Comparison of ENCODE assay signal across 8 cellular contexts in genomic region chr3:183435701-183436100, GRCh38. TPM values are rescaled to one million over a fixed set of nuclear protein-coding genes. Genes with fewer than 3 reads are reported as not detected.
DNase-seq lines count a peak whose midpoint lies in the region; ATAC-seq lines count a peak whose summit lies in the region.
"Had no signal": no experiment of that assay in that cellular context is flagged by ENCODE, and none has a peak within 500 bp of the region (broad histone marks: within the 10 kb centered on the region; RNA-seq: fewer than 3 reads in every experiment).

No MANE protein-coding gene starts in this region.

- ATAC-seq in GM18520 (IDR thresholded peaks at IDR 0.05; ENCODE audit: unreplicated experiment) (peak; percentile 86), GM21526 (IDR thresholded peaks at IDR 0.05; ENCODE audit: low FRiP score, unreplicated experiment) (peak; percentile 80), HG03520 (IDR thresholded peaks at IDR 0.05; ENCODE audit: unreplicated experiment) (peak; percentile 78)

- DNase-seq in medulla oblongata (ENCODE audit: extremely low spot score) (peak; percentile 23), C1 segment of cervical spinal cord (lab: John Stamatoyannopoulos, UW) (no peak), NCI-H128 (lab: John Stamatoyannopoulos, UW; ENCODE audit: unreplicated experiment) (no peak), mesenteric fat pad (ENCODE audit: low spot score) (no peak)
- DNase-seq: SHP77 had no signal

RNA-seq across cellular contexts. Expression of gene MCF2L2, which starts 7.3 kb away (rescaled TPM):
- total RNA-seq in mesenteric fat pad = 0.16 TPM
